In the genomic region with DNA sequence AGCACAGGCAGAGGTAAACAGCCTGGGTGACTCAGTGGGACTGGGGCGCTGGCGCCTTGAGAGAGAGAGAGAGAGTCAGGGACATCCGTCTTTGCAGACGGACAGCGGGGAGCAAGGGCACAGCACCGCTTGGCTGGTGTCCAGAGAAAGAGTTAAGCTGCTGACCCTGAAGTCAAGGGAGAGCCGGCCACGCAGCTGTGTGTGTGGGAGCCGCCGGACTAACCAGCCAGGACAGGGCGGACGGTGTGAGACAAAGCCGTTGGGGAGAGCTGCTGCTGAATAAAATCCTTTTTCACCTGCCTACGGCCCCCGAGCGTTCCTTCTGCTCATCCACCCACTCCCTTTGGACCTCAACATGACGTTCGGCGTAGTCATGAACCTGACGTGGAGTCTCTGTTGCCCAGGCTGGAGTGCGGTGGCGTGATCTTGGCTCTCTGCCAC, we compare ENCODE assay signal across 1 cellular context.
A peak's percentile ranks its signal among the peaks of the same experiment; 100 is the strongest.
TF ChIP-seq lines count a peak whose summit lies in the region.

No MANE protein-coding gene starts in this region.

TF ChIP-seq in K562, 482 proteins besides CTCF, POLR2A, EP300 and RAD21 (continued from another document and continues in another):
- TF ChIP-seq NBN (IDR thresholded peaks at IDR 0.05; ENCODE audit: low read depth) (no peak), KAT2B (IDR thresholded peaks at IDR 0.05; ENCODE audit: low read depth, low read length) (no peak), ZNF589 (CRISPR knock-in tag; IDR thresholded peaks at IDR 0.05; ENCODE audit: low read depth) (no peak), BRD9 (IDR thresholded peaks at IDR 0.05; ENCODE audit: low read depth, partially characterized antibody) (no peak), U2AF1 (optimal IDR thresholded peaks at IDR 0.05; ENCODE audit: low read depth, low read length) (no peak), NRF1 (conservative IDR thresholded peaks at IDR 0.05 in 1 of 2, IDR thresholded peaks at IDR 0.05 in 1 of 2) (peak; percentile 47 to 52; a peak in 3 of 4 replicates), FOXA1 (IDR thresholded peaks at IDR 0.05; ENCODE audit: borderline replicate concordance) (no peak), CREM (IDR thresholded peaks at IDR 0.05; ENCODE audit: low read depth) (peak; percentile 79; the same call in 1 of the 2 replicates), IRF2 (CRISPR knock-in tag; IDR thresholded peaks at IDR 0.05) (no peak), DMBX1 (CRISPR knock-in tag; IDR thresholded peaks at IDR 0.05; ENCODE audit: borderline replicate concordance) (no peak), THRAP3 (IDR thresholded peaks at IDR 0.05; ENCODE audit: borderline replicate concordance) (no peak), DDX20 (tag; IDR thresholded peaks at IDR 0.05; ENCODE audit: low read depth) (no peak), ZNF282 (CRISPR knock-in tag; IDR thresholded peaks at IDR 0.05) (no peak), SMC3 (conservative IDR thresholded peaks at IDR 0.05; ENCODE audit: insufficient read depth, low read depth, low read length) (no peak), CHD1 (IDR thresholded peaks at IDR 0.05; ENCODE audit: low read length) (no peak), HMG20A (CRISPR knock-in tag; conservative IDR thresholded peaks at IDR 0.05) (no peak), ZNF445 (CRISPR knock-in tag; IDR thresholded peaks at IDR 0.05; ENCODE audit: low read depth) (no peak), ZNF764 (CRISPR knock-in tag; IDR thresholded peaks at IDR 0.05; ENCODE audit: low read depth) (no peak), HDAC2 (IDR thresholded peaks at IDR 0.05) (no peak), EGR1 (conservative IDR thresholded peaks at IDR 0.05) (peak; percentile 77), MBD2 (IDR thresholded peaks at IDR 0.05; ENCODE audit: borderline replicate concordance, low read depth) (no peak), KAT8 (IDR thresholded peaks at IDR 0.05; ENCODE audit: low read depth) (no peak), PHF20 (IDR thresholded peaks at IDR 0.05; ENCODE audit: partially characterized antibody) (no peak), NFIC (IDR thresholded peaks at IDR 0.05) (peak; percentile 92), NR3C1 (CRISPR knock-in tag; IDR thresholded peaks at IDR 0.05) (no peak), RUNX1 (IDR thresholded peaks at IDR 0.05; ENCODE audit: low read depth) (no peak), SMARCE1 (IDR thresholded peaks at IDR 0.05) (peak; percentile 44; the same call in 1 of the 2 replicates), TAF15 (IDR thresholded peaks at IDR 0.05; ENCODE audit: low read depth, low read length) (no peak), HNRNPK (IDR thresholded peaks at IDR 0.05; ENCODE audit: low read depth, low read length, poor library complexity, severe bottlenecking) (no peak), RNF2 (IDR thresholded peaks at IDR 0.05) (peak; percentile 38; the same call in 1 of the 2 replicates), ZFP36 (IDR thresholded peaks at IDR 0.05; ENCODE audit: low read depth, low read length, partially characterized antibody) (no peak), SMARCA5 (IDR thresholded peaks at IDR 0.05) (no peak), SRF (CRISPR knock-in tag; IDR thresholded peaks at IDR 0.05) (peak in 1 of 2 experiments; percentile 19; a peak in 1 of 4 replicates), HDAC6 (IDR thresholded peaks at IDR 0.05; ENCODE audit: low read depth, low read length) (no peak), ILK (tag; IDR thresholded peaks at IDR 0.05; ENCODE audit: borderline replicate concordance, low read depth) (no peak), CTBP1 (IDR thresholded peaks at IDR 0.05; ENCODE audit: borderline replicate concordance) (peak; percentile 48; the same call in 1 of the 2 replicates), MEIS2 (IDR thresholded peaks at IDR 0.05; ENCODE audit: partially characterized antibody) (peak; percentile 52), KAT7 (CRISPR knock-in tag; IDR thresholded peaks at IDR 0.05; ENCODE audit: borderline replicate concordance) (no peak), TCF7 (IDR thresholded peaks at IDR 0.05; ENCODE audit: borderline replicate concordance) (no peak), ZNF311 (CRISPR knock-in tag; IDR thresholded peaks at IDR 0.05) (no peak), RCOR1 (IDR thresholded peaks at IDR 0.05; ENCODE audit: borderline replicate concordance in 1 of 2, low read depth in 2 of 2, low read length in 2 of 2) (peak in 1 of 2 experiments; percentile 50; a peak in 1 of 4 replicates), ARNT (IDR thresholded peaks at IDR 0.05) (no peak)
- TF ChIP-seq, protein P1, sequence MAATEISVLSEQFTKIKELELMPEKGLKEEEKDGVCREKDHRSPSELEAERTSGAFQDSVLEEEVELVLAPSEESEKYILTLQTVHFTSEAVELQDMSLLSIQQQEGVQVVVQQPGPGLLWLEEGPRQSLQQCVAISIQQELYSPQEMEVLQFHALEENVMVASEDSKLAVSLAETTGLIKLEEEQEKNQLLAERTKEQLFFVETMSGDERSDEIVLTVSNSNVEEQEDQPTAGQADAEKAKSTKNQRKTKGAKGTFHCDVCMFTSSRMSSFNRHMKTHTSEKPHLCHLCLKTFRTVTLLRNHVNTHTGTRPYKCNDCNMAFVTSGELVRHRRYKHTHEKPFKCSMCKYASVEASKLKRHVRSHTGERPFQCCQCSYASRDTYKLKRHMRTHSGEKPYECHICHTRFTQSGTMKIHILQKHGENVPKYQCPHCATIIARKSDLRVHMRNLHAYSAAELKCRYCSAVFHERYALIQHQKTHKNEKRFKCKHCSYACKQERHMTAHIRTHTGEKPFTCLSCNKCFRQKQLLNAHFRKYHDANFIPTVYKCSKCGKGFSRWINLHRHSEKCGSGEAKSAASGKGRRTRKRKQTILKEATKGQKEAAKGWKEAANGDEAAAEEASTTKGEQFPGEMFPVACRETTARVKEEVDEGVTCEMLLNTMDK (IDR thresholded peaks at IDR 0.05; ENCODE audit: borderline replicate concordance, insufficient read depth, low read depth, low read length, poor library complexity, severe bottlenecking), result no peak
- TF ChIP-seq, protein P2, sequence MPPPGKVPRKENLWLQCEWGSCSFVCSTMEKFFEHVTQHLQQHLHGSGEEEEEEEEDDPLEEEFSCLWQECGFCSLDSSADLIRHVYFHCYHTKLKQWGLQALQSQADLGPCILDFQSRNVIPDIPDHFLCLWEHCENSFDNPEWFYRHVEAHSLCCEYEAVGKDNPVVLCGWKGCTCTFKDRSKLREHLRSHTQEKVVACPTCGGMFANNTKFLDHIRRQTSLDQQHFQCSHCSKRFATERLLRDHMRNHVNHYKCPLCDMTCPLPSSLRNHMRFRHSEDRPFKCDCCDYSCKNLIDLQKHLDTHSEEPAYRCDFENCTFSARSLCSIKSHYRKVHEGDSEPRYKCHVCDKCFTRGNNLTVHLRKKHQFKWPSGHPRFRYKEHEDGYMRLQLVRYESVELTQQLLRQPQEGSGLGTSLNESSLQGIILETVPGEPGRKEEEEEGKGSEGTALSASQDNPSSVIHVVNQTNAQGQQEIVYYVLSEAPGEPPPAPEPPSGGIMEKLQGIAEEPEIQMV (tag; conservative IDR thresholded peaks at IDR 0.05; ENCODE audit: low read depth), result no peak
- TF ChIP-seq, protein P3, sequence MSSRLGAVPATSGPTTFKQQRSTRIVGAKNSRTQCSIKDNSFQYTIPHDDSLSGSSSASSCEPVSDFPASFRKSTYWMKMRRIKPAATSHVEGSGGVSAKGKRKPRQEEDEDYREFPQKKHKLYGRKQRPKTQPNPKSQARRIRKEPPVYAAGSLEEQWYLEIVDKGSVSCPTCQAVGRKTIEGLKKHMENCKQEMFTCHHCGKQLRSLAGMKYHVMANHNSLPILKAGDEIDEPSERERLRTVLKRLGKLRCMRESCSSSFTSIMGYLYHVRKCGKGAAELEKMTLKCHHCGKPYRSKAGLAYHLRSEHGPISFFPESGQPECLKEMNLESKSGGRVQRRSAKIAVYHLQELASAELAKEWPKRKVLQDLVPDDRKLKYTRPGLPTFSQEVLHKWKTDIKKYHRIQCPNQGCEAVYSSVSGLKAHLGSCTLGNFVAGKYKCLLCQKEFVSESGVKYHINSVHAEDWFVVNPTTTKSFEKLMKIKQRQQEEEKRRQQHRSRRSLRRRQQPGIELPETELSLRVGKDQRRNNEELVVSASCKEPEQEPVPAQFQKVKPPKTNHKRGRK (tag; IDR thresholded peaks at IDR 0.05), result no peak
- TF ChIP-seq, protein P4, sequence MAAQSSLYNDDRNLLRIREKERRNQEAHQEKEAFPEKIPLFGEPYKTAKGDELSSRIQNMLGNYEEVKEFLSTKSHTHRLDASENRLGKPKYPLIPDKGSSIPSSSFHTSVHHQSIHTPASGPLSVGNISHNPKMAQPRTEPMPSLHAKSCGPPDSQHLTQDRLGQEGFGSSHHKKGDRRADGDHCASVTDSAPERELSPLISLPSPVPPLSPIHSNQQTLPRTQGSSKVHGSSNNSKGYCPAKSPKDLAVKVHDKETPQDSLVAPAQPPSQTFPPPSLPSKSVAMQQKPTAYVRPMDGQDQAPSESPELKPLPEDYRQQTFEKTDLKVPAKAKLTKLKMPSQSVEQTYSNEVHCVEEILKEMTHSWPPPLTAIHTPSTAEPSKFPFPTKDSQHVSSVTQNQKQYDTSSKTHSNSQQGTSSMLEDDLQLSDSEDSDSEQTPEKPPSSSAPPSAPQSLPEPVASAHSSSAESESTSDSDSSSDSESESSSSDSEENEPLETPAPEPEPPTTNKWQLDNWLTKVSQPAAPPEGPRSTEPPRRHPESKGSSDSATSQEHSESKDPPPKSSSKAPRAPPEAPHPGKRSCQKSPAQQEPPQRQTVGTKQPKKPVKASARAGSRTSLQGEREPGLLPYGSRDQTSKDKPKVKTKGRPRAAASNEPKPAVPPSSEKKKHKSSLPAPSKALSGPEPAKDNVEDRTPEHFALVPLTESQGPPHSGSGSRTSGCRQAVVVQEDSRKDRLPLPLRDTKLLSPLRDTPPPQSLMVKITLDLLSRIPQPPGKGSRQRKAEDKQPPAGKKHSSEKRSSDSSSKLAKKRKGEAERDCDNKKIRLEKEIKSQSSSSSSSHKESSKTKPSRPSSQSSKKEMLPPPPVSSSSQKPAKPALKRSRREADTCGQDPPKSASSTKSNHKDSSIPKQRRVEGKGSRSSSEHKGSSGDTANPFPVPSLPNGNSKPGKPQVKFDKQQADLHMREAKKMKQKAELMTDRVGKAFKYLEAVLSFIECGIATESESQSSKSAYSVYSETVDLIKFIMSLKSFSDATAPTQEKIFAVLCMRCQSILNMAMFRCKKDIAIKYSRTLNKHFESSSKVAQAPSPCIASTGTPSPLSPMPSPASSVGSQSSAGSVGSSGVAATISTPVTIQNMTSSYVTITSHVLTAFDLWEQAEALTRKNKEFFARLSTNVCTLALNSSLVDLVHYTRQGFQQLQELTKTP (IDR thresholded peaks at IDR 0.05; ENCODE audit: low read depth in 1 of 2, partially characterized antibody in 2 of 2), result no peak
- TF ChIP-seq, protein P5, sequence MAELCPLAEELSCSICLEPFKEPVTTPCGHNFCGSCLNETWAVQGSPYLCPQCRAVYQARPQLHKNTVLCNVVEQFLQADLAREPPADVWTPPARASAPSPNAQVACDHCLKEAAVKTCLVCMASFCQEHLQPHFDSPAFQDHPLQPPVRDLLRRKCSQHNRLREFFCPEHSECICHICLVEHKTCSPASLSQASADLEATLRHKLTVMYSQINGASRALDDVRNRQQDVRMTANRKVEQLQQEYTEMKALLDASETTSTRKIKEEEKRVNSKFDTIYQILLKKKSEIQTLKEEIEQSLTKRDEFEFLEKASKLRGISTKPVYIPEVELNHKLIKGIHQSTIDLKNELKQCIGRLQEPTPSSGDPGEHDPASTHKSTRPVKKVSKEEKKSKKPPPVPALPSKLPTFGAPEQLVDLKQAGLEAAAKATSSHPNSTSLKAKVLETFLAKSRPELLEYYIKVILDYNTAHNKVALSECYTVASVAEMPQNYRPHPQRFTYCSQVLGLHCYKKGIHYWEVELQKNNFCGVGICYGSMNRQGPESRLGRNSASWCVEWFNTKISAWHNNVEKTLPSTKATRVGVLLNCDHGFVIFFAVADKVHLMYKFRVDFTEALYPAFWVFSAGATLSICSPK (IDR thresholded peaks at IDR 0.05; ENCODE audit: borderline replicate concordance), result no peak
- TF ChIP-seq, protein P6, sequence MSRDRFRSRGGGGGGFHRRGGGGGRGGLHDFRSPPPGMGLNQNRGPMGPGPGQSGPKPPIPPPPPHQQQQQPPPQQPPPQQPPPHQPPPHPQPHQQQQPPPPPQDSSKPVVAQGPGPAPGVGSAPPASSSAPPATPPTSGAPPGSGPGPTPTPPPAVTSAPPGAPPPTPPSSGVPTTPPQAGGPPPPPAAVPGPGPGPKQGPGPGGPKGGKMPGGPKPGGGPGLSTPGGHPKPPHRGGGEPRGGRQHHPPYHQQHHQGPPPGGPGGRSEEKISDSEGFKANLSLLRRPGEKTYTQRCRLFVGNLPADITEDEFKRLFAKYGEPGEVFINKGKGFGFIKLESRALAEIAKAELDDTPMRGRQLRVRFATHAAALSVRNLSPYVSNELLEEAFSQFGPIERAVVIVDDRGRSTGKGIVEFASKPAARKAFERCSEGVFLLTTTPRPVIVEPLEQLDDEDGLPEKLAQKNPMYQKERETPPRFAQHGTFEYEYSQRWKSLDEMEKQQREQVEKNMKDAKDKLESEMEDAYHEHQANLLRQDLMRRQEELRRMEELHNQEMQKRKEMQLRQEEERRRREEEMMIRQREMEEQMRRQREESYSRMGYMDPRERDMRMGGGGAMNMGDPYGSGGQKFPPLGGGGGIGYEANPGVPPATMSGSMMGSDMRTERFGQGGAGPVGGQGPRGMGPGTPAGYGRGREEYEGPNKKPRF (IDR thresholded peaks at IDR 0.05; ENCODE audit: low read depth, low read length), result no peak
- TF ChIP-seq, protein P7, sequence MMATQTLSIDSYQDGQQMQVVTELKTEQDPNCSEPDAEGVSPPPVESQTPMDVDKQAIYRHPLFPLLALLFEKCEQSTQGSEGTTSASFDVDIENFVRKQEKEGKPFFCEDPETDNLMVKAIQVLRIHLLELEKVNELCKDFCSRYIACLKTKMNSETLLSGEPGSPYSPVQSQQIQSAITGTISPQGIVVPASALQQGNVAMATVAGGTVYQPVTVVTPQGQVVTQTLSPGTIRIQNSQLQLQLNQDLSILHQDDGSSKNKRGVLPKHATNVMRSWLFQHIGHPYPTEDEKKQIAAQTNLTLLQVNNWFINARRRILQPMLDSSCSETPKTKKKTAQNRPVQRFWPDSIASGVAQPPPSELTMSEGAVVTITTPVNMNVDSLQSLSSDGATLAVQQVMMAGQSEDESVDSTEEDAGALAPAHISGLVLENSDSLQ (IDR thresholded peaks at IDR 0.05), result 0 out of 2 replicates have a peak, but pooled peaks have one; percentile 42
- TF ChIP-seq, protein P8, sequence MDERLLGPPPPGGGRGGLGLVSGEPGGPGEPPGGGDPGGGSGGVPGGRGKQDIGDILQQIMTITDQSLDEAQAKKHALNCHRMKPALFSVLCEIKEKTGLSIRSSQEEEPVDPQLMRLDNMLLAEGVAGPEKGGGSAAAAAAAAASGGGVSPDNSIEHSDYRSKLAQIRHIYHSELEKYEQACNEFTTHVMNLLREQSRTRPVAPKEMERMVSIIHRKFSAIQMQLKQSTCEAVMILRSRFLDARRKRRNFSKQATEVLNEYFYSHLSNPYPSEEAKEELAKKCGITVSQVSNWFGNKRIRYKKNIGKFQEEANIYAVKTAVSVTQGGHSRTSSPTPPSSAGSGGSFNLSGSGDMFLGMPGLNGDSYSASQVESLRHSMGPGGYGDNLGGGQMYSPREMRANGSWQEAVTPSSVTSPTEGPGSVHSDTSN (CRISPR knock-in tag; IDR thresholded peaks at IDR 0.05; ENCODE audit: low read depth), result no peak
- TF ChIP-seq, protein P8 (tag; conservative IDR thresholded peaks at IDR 0.05; ENCODE audit: low read depth), result peak; percentile 39; the same call in 1 of the 2 replicates
